In genomic region chr10:4653160-4653559, GRCh38 we compare ENCODE assay signal across 15 cellular contexts.
DNase-seq lines count a peak whose midpoint lies in the region; ATAC-seq and TF ChIP-seq lines count a peak whose summit lies in the region.
"Had no signal": no experiment of that assay in that cellular context is flagged by ENCODE, and none has a peak within 500 bp of the region (broad histone marks: within the 10 kb centered on the region; RNA-seq: fewer than 3 reads in every experiment).

No MANE protein-coding gene starts in this region.

- DNase-seq in COR-L47 (lab: John Stamatoyannopoulos, UW) (peak; percentile 60), NCI-H69 (lab: John Stamatoyannopoulos, UW) (peak; percentile 62), islet precursor cell (peak; percentile 92), activated gamma-delta T cell treated with Interleukin-2 at 50 U/mL for 16 hours (no peak)
- DNase-seq: CD4-positive, CD25-positive, alpha-beta regulatory T cell; DMS79 treated with DMSO at 0.1 percent for 48 hours; GDM1; KBM-7; NCI-H187; NCI-H526; PC-9 had no signal

- CTCF ChIA-PET in HEK293 (lab: Yijun Ruan, JAX): no interaction called here

- TF ChIP-seq CTCF in HEK293 (tag by site-specific recombination; IDR thresholded peaks at IDR 0.05): no peak

- H3K27ac ChIP-seq in HEK293 (ENCODE audit: extremely low read depth, low read depth, low read length): no peak overlapping the region
- H3K27ac ChIP-seq: PC-9 had no signal

- POLR2A ChIA-PET in HEK293 (lab: Yijun Ruan, JAX): no interaction called here

- H3K4me3 ChIP-seq in HEK293 (ENCODE audit: low read depth, low read length): no peak overlapping the region
- H3K4me3 ChIP-seq: PC-9 had no signal

- H3K9me3 ChIP-seq in HEK293 (ENCODE audit: control insufficient read depth, insufficient read depth, low read depth, low read length): no peaks in the 10 kb centered on the region

- no peaks in the 10 kb centered on the region for H3K36me3 ChIP-seq in HEK293 (ENCODE audit: control insufficient read depth in 2 of 2, insufficient read depth in 1 of 2, low read length in 2 of 2)

- H3K4me1 ChIP-seq in HEK293 (ENCODE audit: control insufficient read depth, insufficient read depth, low read length): peaks cover 28% of the 10 kb centered on the region

- ATAC-seq in HG02973 (IDR thresholded peaks at IDR 0.05; ENCODE audit: unreplicated experiment): no peak
- no peak for ATAC-seq in GM19035 (IDR thresholded peaks at IDR 0.05; ENCODE audit: unreplicated experiment)
- ATAC-seq in HG03095 (IDR thresholded peaks at IDR 0.05; ENCODE audit: unreplicated experiment): no peak

TF ChIP-seq in HEK293, 187 proteins besides CTCF, POLR2A, EP300 and RAD21 (continues in another document):
- TF ChIP-seq ZNF184 (tag by site-specific recombination; IDR thresholded peaks at IDR 0.05): peak; percentile 62; the same call in 1 of the 2 replicates
- peak; percentile 38; the same call in 1 of the 2 replicates for TF ChIP-seq ZNF146 (tag by site-specific recombination; IDR thresholded peaks at IDR 0.05)
- no peak for TF ChIP-seq ZNF777 (tag by site-specific recombination; IDR thresholded peaks at IDR 0.05; ENCODE audit: borderline replicate concordance)
- no peak for TF ChIP-seq ZNF677 (tag by site-specific recombination; IDR thresholded peaks at IDR 0.05)
- TF ChIP-seq ZNF580 (tag by site-specific recombination; IDR thresholded peaks at IDR 0.05): 0 out of 2 replicates have a peak, but pooled peaks have one; percentile 40
- TF ChIP-seq, protein P1, sequence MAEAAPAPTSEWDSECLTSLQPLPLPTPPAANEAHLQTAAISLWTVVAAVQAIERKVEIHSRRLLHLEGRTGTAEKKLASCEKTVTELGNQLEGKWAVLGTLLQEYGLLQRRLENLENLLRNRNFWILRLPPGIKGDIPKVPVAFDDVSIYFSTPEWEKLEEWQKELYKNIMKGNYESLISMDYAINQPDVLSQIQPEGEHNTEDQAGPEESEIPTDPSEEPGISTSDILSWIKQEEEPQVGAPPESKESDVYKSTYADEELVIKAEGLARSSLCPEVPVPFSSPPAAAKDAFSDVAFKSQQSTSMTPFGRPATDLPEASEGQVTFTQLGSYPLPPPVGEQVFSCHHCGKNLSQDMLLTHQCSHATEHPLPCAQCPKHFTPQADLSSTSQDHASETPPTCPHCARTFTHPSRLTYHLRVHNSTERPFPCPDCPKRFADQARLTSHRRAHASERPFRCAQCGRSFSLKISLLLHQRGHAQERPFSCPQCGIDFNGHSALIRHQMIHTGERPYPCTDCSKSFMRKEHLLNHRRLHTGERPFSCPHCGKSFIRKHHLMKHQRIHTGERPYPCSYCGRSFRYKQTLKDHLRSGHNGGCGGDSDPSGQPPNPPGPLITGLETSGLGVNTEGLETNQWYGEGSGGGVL (tag by site-specific recombination; IDR thresholded peaks at IDR 0.05): 0 out of 2 replicates have a peak, but pooled peaks have one; percentile 13
- TF ChIP-seq PRDM1 (tag by site-specific recombination; IDR thresholded peaks at IDR 0.05): no peak
- TF ChIP-seq HOXD13 (CRISPR knock-in tag; IDR thresholded peaks at IDR 0.05; ENCODE audit: borderline replicate concordance): peak; percentile 93
- TF ChIP-seq ZSCAN23 (tag by site-specific recombination; IDR thresholded peaks at IDR 0.05): peak; percentile 81; the same call in 1 of the 2 replicates
- TF ChIP-seq INSM2 (tag by site-specific recombination; IDR thresholded peaks at IDR 0.05): peak; percentile 98
- TF ChIP-seq ZNF26 (tag by site-specific recombination; IDR thresholded peaks at IDR 0.05): no peak
- peak; percentile 75 for TF ChIP-seq BCL11B (tag by site-specific recombination; IDR thresholded peaks at IDR 0.05; ENCODE audit: low read depth)
- TF ChIP-seq ZNF600 (tag by site-specific recombination; IDR thresholded peaks at IDR 0.05): peak; percentile 55; the same call in 1 of the 2 replicates
- TF ChIP-seq ZSCAN16 (tag by site-specific recombination; IDR thresholded peaks at IDR 0.05): no peak
- TF ChIP-seq ZNF473 (tag by site-specific recombination; IDR thresholded peaks at IDR 0.05): no peak
- TF ChIP-seq ZNF335 (tag by site-specific recombination; conservative IDR thresholded peaks at IDR 0.05): peak; percentile 32
- peak; percentile 56; the same call in 1 of the 2 replicates for TF ChIP-seq ZSCAN30 (tag by site-specific recombination; IDR thresholded peaks at IDR 0.05)
- no peak for TF ChIP-seq ZNF140 (tag by site-specific recombination; IDR thresholded peaks at IDR 0.05)
- peak; percentile 79; the same call in 1 of the 2 replicates for TF ChIP-seq BCL11A (tag by site-specific recombination; IDR thresholded peaks at IDR 0.05; ENCODE audit: low read depth)
- no peak for TF ChIP-seq ZNF48 (tag by site-specific recombination; IDR thresholded peaks at IDR 0.05)
- no peak for TF ChIP-seq SP2 (tag by site-specific recombination; IDR thresholded peaks at IDR 0.05)
- TF ChIP-seq, protein P2, sequence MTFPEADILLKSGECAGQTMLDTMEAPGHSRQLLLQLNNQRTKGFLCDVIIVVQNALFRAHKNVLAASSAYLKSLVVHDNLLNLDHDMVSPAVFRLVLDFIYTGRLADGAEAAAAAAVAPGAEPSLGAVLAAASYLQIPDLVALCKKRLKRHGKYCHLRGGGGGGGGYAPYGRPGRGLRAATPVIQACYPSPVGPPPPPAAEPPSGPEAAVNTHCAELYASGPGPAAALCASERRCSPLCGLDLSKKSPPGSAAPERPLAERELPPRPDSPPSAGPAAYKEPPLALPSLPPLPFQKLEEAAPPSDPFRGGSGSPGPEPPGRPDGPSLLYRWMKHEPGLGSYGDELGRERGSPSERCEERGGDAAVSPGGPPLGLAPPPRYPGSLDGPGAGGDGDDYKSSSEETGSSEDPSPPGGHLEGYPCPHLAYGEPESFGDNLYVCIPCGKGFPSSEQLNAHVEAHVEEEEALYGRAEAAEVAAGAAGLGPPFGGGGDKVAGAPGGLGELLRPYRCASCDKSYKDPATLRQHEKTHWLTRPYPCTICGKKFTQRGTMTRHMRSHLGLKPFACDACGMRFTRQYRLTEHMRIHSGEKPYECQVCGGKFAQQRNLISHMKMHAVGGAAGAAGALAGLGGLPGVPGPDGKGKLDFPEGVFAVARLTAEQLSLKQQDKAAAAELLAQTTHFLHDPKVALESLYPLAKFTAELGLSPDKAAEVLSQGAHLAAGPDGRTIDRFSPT (tag by site-specific recombination; IDR thresholded peaks at IDR 0.05): peak; percentile 79
- TF ChIP-seq TSHZ1 (tag by site-specific recombination; IDR thresholded peaks at IDR 0.05; ENCODE audit: borderline replicate concordance): peak; percentile 89
- no peak for TF ChIP-seq HOXA7 (CRISPR knock-in tag; IDR thresholded peaks at IDR 0.05; ENCODE audit: borderline replicate concordance)
